26 cellular contexts compared by ENCODE assay signal in genomic region chr1:173925306-173926242, GRCh38. TPM values are rescaled to one million over a fixed set of nuclear protein-coding genes. Genes with fewer than 3 reads are reported as not detected.
DNase-seq lines count a peak whose midpoint lies in the region; ATAC-seq, FAIRE-seq and TF ChIP-seq lines count a peak whose summit lies in the region.
"Had no signal": no experiment of that assay in that cellular context is flagged by ENCODE, and none has a peak within 500 bp of the region (broad histone marks: within the 10 kb centered on the region; RNA-seq: fewer than 3 reads in every experiment).

No MANE protein-coding gene starts in this region.

- H2AFZ ChIP-seq in K562 (ENCODE audit: low read depth, low read length) = no peak overlapping the region
- H2AFZ ChIP-seq: PC-9 had no signal

- H3K9ac ChIP-seq in K562 (ENCODE audit: insufficient read depth in 1 of 2, low read depth in 2 of 2, low read length in 2 of 2) = no peak overlapping the region
- H3K9ac ChIP-seq in liver (ENCODE audit: low read depth in 1 of 2, low read length in 2 of 2) = peak overlapping the region; percentile 41 to 59

- H3K9me3 ChIP-seq in K562 (replicated peaks; ENCODE audit: control insufficient read depth, insufficient read depth, low read depth, low read length) (no peaks in the 10 kb centered on the region), liver (ENCODE audit: control insufficient read depth in 4 of 4, low read length in 3 of 4) (no peaks in the 10 kb centered on the region)

- no TSS peak for BruUV-seq in K562 (replicated peaks; lab: Mats Ljungman, UMichigan)

- no peak overlapping the region for H3K4me3 ChIP-seq in K562
- peak overlapping the region; percentile 21 to 48 (median 46) for H3K4me3 ChIP-seq in liver (ENCODE audit: low read depth in 1 of 3, low read length in 3 of 3)
- H3K4me3 ChIP-seq: PC-9 had no signal

- CTCF ChIA-PET in activated CD4-positive, alpha-beta T cell treated with anti-CD3 and anti-CD28 coated beads for 36 hours (lab: Charles Lee) = interaction anchor here (0.7 kb wide), 1 partner anchor 10 kb away, joined by 3 read pairs; no protein-coding TSS in a partner anchor
- CTCF ChIA-PET in activated CD4-positive, alpha-beta T cell treated with anti-CD3 and anti-CD28 coated beads, Interleukin-2, amount 10 ng/mL, durations not matched to agents 7 days and 5 days (lab: Charles Lee) = no interaction called here
- CTCF ChIA-PET in K562 (lab: Yijun Ruan, JAX; ENCODE audit: low intra/inter-chr PET ratio) = no interaction called here

- intact Hi-C loops in activated CD4-positive, alpha-beta T cell treated with anti-CD3 and anti-CD28 coated beads for 36 hours (cut with DNase I, micrococcal nuclease) = no loop called here
- intact Hi-C loops in K562 (cut with micrococcal nuclease) = no loop called here

- H3K4me1 ChIP-seq in K562 (replicated peaks in 1 of 2; ENCODE audit: control insufficient read depth in 2 of 2, insufficient read depth in 2 of 2, low read length in 2 of 2) = peaks cover 3% of the 10 kb centered on the region in 2 experiments; a peak in 2 of 5 replicates
- peaks cover 3 to 45% (median 30%) of the 10 kb centered on the region in 4 donors for H3K4me1 ChIP-seq in liver (ENCODE audit: control insufficient read depth in 4 of 4, insufficient read depth in 4 of 4, low read length in 3 of 4)

- H3K27ac Mint-ChIP-seq in activated CD4-positive, alpha-beta T cell treated with anti-CD3 and anti-CD28 coated beads for 36 hours = peak overlapping the region; percentile 8
- no peak overlapping the region for H3K27ac Mint-ChIP-seq in activated CD4-positive, alpha-beta T cell treated with anti-CD3 and anti-CD28 coated beads, Interleukin-2, amount 10 ng/mL, durations not matched to agents 7 days and 5 days
- H3K27ac Mint-ChIP-seq in stimulated activated effector memory CD8-positive, alpha-beta T cell treated with anti-CD3 and anti-CD28 coated beads, Interleukin-12 subunit alpha, Interleukin-12 subunit beta, amount 100 ng/mL, for 72 hours = peak overlapping the region; percentile 13

- H3K36me3 ChIP-seq in K562 (ENCODE audit: control insufficient read depth, insufficient read depth, low read length) (no peaks in the 10 kb centered on the region), liver (ENCODE audit: control insufficient read depth in 4 of 4, insufficient read depth in 3 of 4, low read depth in 1 of 4, low read length in 3 of 4) (no peaks in the 10 kb centered on the region)

- no peak for TF ChIP-seq EP300 in K562 (IDR thresholded peaks at IDR 0.05; ENCODE audit: low read length)

- H4K20me1 ChIP-seq in K562 (replicated peaks; ENCODE audit: control insufficient read depth, insufficient read depth, low read length) = no peaks in the 10 kb centered on the region

- 77% methylated on average over 8 of the region's 8 CpGs for WGBS in K562 (ENCODE audit: insufficient coverage, low coverage, missing lambda C conversion rate)
- 35% methylated on average over 8 of the region's 8 CpGs for WGBS in liver

- no peaks in the 10 kb centered on the region for H3K36me3 Mint-ChIP-seq in activated CD4-positive, alpha-beta T cell treated with anti-CD3 and anti-CD28 coated beads for 36 hours (ENCODE audit: low read depth)
- H3K36me3 Mint-ChIP-seq in activated CD4-positive, alpha-beta T cell treated with anti-CD3 and anti-CD28 coated beads, Interleukin-2, amount 10 ng/mL, durations not matched to agents 7 days and 5 days (ENCODE audit: low read depth) = peaks cover 3% of the 10 kb centered on the region
- no peaks in the 10 kb centered on the region for H3K36me3 Mint-ChIP-seq in stimulated activated effector memory CD8-positive, alpha-beta T cell treated with anti-CD3 and anti-CD28 coated beads, Interleukin-12 subunit alpha, Interleukin-12 subunit beta, amount 100 ng/mL, for 72 hours

- no peaks in the 10 kb centered on the region for H3K9me3 Mint-ChIP-seq in activated CD4-positive, alpha-beta T cell treated with anti-CD3 and anti-CD28 coated beads for 36 hours (ENCODE audit: low read depth)
- H3K9me3 Mint-ChIP-seq in activated CD4-positive, alpha-beta T cell treated with anti-CD3 and anti-CD28 coated beads, Interleukin-2, amount 10 ng/mL, durations not matched to agents 7 days and 5 days = no peaks in the 10 kb centered on the region
- no peaks in the 10 kb centered on the region for H3K9me3 Mint-ChIP-seq in stimulated activated effector memory CD8-positive, alpha-beta T cell treated with anti-CD3 and anti-CD28 coated beads, Interleukin-12 subunit alpha, Interleukin-12 subunit beta, amount 100 ng/mL, for 72 hours
- H3K9me3 Mint-ChIP-seq: CD4-positive, alpha-beta memory T cell; IgD-negative memory B cell had no signal

- POLR2A ChIA-PET in activated CD4-positive, alpha-beta T cell treated with anti-CD3 and anti-CD28 coated beads for 36 hours (lab: Charles Lee) = no interaction called here
- POLR2A ChIA-PET in activated CD4-positive, alpha-beta T cell treated with anti-CD3 and anti-CD28 coated beads, Interleukin-2, amount 10 ng/mL, durations not matched to agents 7 days and 5 days (lab: Charles Lee) = no interaction called here
- POLR2A ChIA-PET in K562 (lab: Yijun Ruan, JAX) = interaction anchor here (0.8 to 1.6 kb wide), 4 partner anchors 10 to 58 kb away, joined by 3 to 6 read pairs (median 4); partner anchors contain the start of genes GAS5 and ZBTB37

- H3K4me3 Mint-ChIP-seq in activated CD4-positive, alpha-beta T cell treated with anti-CD3 and anti-CD28 coated beads for 36 hours = no peak overlapping the region
- no peak overlapping the region for H3K4me3 Mint-ChIP-seq in activated CD4-positive, alpha-beta T cell treated with anti-CD3 and anti-CD28 coated beads, Interleukin-2, amount 10 ng/mL, durations not matched to agents 7 days and 5 days
- H3K4me3 Mint-ChIP-seq in stimulated activated effector memory CD8-positive, alpha-beta T cell treated with anti-CD3 and anti-CD28 coated beads, Interleukin-12 subunit alpha, Interleukin-12 subunit beta, amount 100 ng/mL, for 72 hours = no peak overlapping the region
- H3K4me3 Mint-ChIP-seq: CD4-positive, alpha-beta memory T cell; IgD-negative memory B cell had no signal

- no peak for FAIRE-seq in K562 (lab: Jason Lieb, UNC)
- FAIRE-seq: GM19239, HTR-8/SVneo had no signal

- no peaks in the 10 kb centered on the region for H3K9me1 ChIP-seq in K562 (ENCODE audit: control insufficient read depth, insufficient read depth, low read length)

- no peaks in the 10 kb centered on the region for H3K4me1 Mint-ChIP-seq in activated CD4-positive, alpha-beta T cell treated with anti-CD3 and anti-CD28 coated beads for 36 hours
- no peaks in the 10 kb centered on the region for H3K4me1 Mint-ChIP-seq in activated CD4-positive, alpha-beta T cell treated with anti-CD3 and anti-CD28 coated beads, Interleukin-2, amount 10 ng/mL, durations not matched to agents 7 days and 5 days
- no peaks in the 10 kb centered on the region for H3K4me1 Mint-ChIP-seq in stimulated activated effector memory CD8-positive, alpha-beta T cell treated with anti-CD3 and anti-CD28 coated beads, Interleukin-12 subunit alpha, Interleukin-12 subunit beta, amount 100 ng/mL, for 72 hours
- H3K4me1 Mint-ChIP-seq: IgD-negative memory B cell had no signal

- in situ Hi-C loops in K562 (cut with MboI) = no loop called here

- ATAC-seq in activated CD4-positive, alpha-beta T cell treated with anti-CD3 and anti-CD28 coated beads for 36 hours = no peak
- ATAC-seq in K562 (no peak), HG03469 (IDR thresholded peaks at IDR 0.05; ENCODE audit: unreplicated experiment) (no peak)
- ATAC-seq in stimulated activated effector memory CD8-positive, alpha-beta T cell treated with anti-CD3 and anti-CD28 coated beads, Interleukin-12 subunit alpha, Interleukin-12 subunit beta, amount 100 ng/mL, for 72 hours = no peak

- TF ChIP-seq RAD21 in K562 (CRISPR knock-in tag; conservative IDR thresholded peaks at IDR 0.05 in 1 of 2, IDR thresholded peaks at IDR 0.05 in 1 of 2) (no peak), liver (IDR thresholded peaks at IDR 0.05) (peak in 1 of 2 donors; percentile 25)

- no peak for TF ChIP-seq POLR2A in K562 (conservative IDR thresholded peaks at IDR 0.05)

- peaks cover 0 to 5% of the 10 kb centered on the region in 2 experiments; a peak in 1 of 5 replicates for H3K27me3 ChIP-seq in K562 (ENCODE audit: control insufficient read depth in 2 of 2, insufficient read depth in 2 of 2, low read length in 2 of 2)
- no peaks in the 10 kb centered on the region for H3K27me3 ChIP-seq in liver (ENCODE audit: control insufficient read depth in 4 of 4, insufficient read depth in 4 of 4, low read length in 3 of 4)

- DNase-seq in activated CD4-positive, alpha-beta T cell treated with anti-CD3 and anti-CD28 coated beads for 36 hours = no peak
- no peak for DNase-seq in activated CD4-positive, alpha-beta T cell treated with anti-CD3 and anti-CD28 coated beads, Interleukin-2, amount 10 ng/mL, durations not matched to agents 7 days and 5 days
- DNase-seq in K562 (ENCODE audit: extremely low read depth in 1 of 4, low spot score in 3 of 4) = no peak
- DNase-seq in stimulated activated effector memory CD8-positive, alpha-beta T cell treated with anti-CD3 and anti-CD28 coated beads, Interleukin-12 subunit alpha, Interleukin-12 subunit beta, amount 100 ng/mL, for 72 hours (ENCODE audit: low spot score in 2 of 2) = no peak
- DNase-seq in NCI-H2107 treated with DMSO at 0.1 percent for 48 hours (lab: John Stamatoyannopoulos, UW; ENCODE audit: unreplicated experiment) = no peak
- no peak for DNase-seq in KG1 (lab: John Stamatoyannopoulos, UW)
- DNase-seq: 8988T; Calu3; CD4-positive, alpha-beta memory T cell; GF-D8; NCI-H1105 treated with DMSO at 0.1 percent for 48 hours; NCI-H1694; NCI-H2081 treated with DMSO at 0.1 percent for 48 hours; NCI-H2227 treated with DMSO at 0.1 percent for 48 hours; NCI-H524; NCI-H82; PC-9; SIG-M5 had no signal

- H3K27me3 Mint-ChIP-seq in activated CD4-positive, alpha-beta T cell treated with anti-CD3 and anti-CD28 coated beads for 36 hours = no peaks in the 10 kb centered on the region
- no peaks in the 10 kb centered on the region for H3K27me3 Mint-ChIP-seq in activated CD4-positive, alpha-beta T cell treated with anti-CD3 and anti-CD28 coated beads, Interleukin-2, amount 10 ng/mL, durations not matched to agents 7 days and 5 days
- H3K27me3 Mint-ChIP-seq: CD4-positive, alpha-beta memory T cell; IgD-negative memory B cell had no signal

- no peak for TF ChIP-seq CTCF in K562 (IDR thresholded peaks at IDR 0.05 in 2 of 3, conservative IDR thresholded peaks at IDR 0.05 in 1 of 3; ENCODE audit: insufficient read depth in 2 of 3, low read depth in 1 of 3, low read length in 3 of 3)
- TF ChIP-seq CTCF in liver (IDR thresholded peaks at IDR 0.05; ENCODE audit: low read depth, low read length, missing input control) = no peak

- no peak overlapping the region for H3K4me2 ChIP-seq in K562 (ENCODE audit: insufficient read depth, low read length)
- H3K4me2 ChIP-seq: PC-9 had no signal

- H3K27ac ChIP-seq in K562 (ENCODE audit: extremely low read depth, low read depth, low read length) = no peak overlapping the region
- peak overlapping the region; percentile 72 to 89 for H3K27ac ChIP-seq in liver (ENCODE audit: low read depth in 1 of 2, low read length in 2 of 2)
- H3K27ac ChIP-seq: PC-9, RWPE1 had no signal

- no peaks in the 10 kb centered on the region for H3K79me2 ChIP-seq in K562 (ENCODE audit: control insufficient read depth, insufficient read depth, low read length)

RNA-seq across cellular contexts. Expression of gene SERPINC1, which starts 8.4 kb away (rescaled TPM):
- under 1 TPM in 1 of 2 experiments, not detected in 1; 0.25 TPM for total RNA-seq in activated CD4-positive, alpha-beta T cell treated with anti-CD3 and anti-CD28 coated beads for 36 hours
- total RNA-seq in activated CD4-positive, alpha-beta T cell treated with anti-CD3 and anti-CD28 coated beads, Interleukin-2, amount 10 ng/mL, durations not matched to agents 7 days and 5 days = under 1 TPM; 0.17 TPM
- total RNA-seq in K562 (2011; cell fraction: chromatin; rRNA removed; ENCODE audit: low replicate concordance) = 0.30 TPM in 1 of 2 replicates, not detected in the other
- 0.33 and 0.39 TPM in 2 replicates for total RNA-seq in K562 (2011; cell fraction: nucleolus; rRNA removed)
- total RNA-seq in K562 (2011; cell fraction: nucleoplasm; rRNA removed) = 0.59 TPM in 1 of 2 replicates, not detected in the other
- 0.20 and 0.50 TPM in 2 replicates for total RNA-seq in K562 (2014; rRNA removed)
- total RNA-seq in K562 (2014; rRNA removed; fragmentation: Illumina TruSeq; extraction: Trizol) = 0.25 and 0.38 TPM in 2 replicates
- 1.2 and 1.6 TPM in 2 replicates for total RNA-seq in K562 (2015; rRNA removed; fragmentation: Illumina TruSeq; extraction: Trizol)
- 0.62 and 1.1 TPM in 2 replicates for total RNA-seq in K562 (2021)
- polyA plus RNA-seq in K562 (2011; rRNA removed) = 0.07 and 0.45 TPM in 2 replicates
- polyA plus RNA-seq in K562 (2011; cell fraction: cytosol; rRNA removed) = 0.10 TPM in 1 of 2 replicates, not detected in the other
- polyA plus RNA-seq in K562 (2011; cell fraction: nucleus; rRNA removed) = 0.21 and 0.49 TPM in 2 replicates
- polyA plus RNA-seq in K562 (2012) = 0.35 and 27.1 TPM in 2 replicates
- 0.58 and 0.77 TPM in 2 replicates for polyA plus RNA-seq in K562 (2014; fragmentation: Illumina TruSeq; extraction: Trizol)
- under 1 TPM; 0.35 to 0.67 TPM for polyA plus RNA-seq in K562 (2014; fragmentation: Nextera tagmentation; extraction: Ambion mirVana)
- 0.50 TPM in 1 of 2 replicates, not detected in the other for polyA plus RNA-seq in K562 (2014; rRNA removed)
- 0.11 and 0.33 TPM in 2 replicates for polyA minus RNA-seq in K562 (2011; rRNA and poly(A)+ RNA removed)
- not detected in 2 replicates for polyA minus RNA-seq in K562 (2011; cell fraction: cytosol; rRNA and poly(A)+ RNA removed)
- polyA minus RNA-seq in K562 (2011; cell fraction: nucleus; rRNA and poly(A)+ RNA removed) = 0.33 TPM in 1 of 2 replicates, not detected in the other
- 1,000 to 10,000 TPM in 1 of 2 donors, 100 to 1,000 TPM in 1; 742 to 2,309 TPM for total RNA-seq in liver
- polyA plus RNA-seq in liver = 1,000 to 10,000 TPM; 2,515 to 2,589 TPM
- total RNA-seq: CD4-positive, alpha-beta memory T cell; H4; LHCN-M2 had no signal
- polyA plus RNA-seq: CD4-positive, alpha-beta memory T cell; IgD-negative memory B cell had no signal

RNA-seq across cellular contexts. Expression of gene ZBTB37, which starts 57.4 kb away (rescaled TPM):
- 1 to 10 TPM; 7.7 to 7.9 TPM for total RNA-seq in activated CD4-positive, alpha-beta T cell treated with anti-CD3 and anti-CD28 coated beads for 36 hours
- 10 to 100 TPM; 10.2 to 10.9 TPM for total RNA-seq in activated CD4-positive, alpha-beta T cell treated with anti-CD3 and anti-CD28 coated beads, Interleukin-2, amount 10 ng/mL, durations not matched to agents 7 days and 5 days
- 16.8 and 28.1 TPM in 2 replicates for total RNA-seq in K562 (2011; cell fraction: chromatin; rRNA removed; ENCODE audit: low replicate concordance)
- 4.8 and 7.9 TPM in 2 replicates for total RNA-seq in K562 (2011; cell fraction: nucleolus; rRNA removed)
- total RNA-seq in K562 (2011; cell fraction: nucleoplasm; rRNA removed) = 16.1 and 25.3 TPM in 2 replicates
- total RNA-seq in K562 (2014; rRNA removed) (5.3 and 5.4 TPM in 2 replicates), K562 (2014; rRNA removed; fragmentation: Illumina TruSeq; extraction: Trizol) (13.9 and 15.2 TPM in 2 replicates), K562 (2015; rRNA removed; fragmentation: Illumina TruSeq; extraction: Trizol) (10.9 and 11.6 TPM in 2 replicates), K562 (2021) (10.2 and 10.5 TPM in 2 replicates), liver (1 to 10 TPM; 5.7 to 6.1 TPM)
- polyA plus RNA-seq in K562 (2011; rRNA removed) (6.7 and 8.2 TPM in 2 replicates), K562 (2014; fragmentation: Illumina TruSeq; extraction: Trizol) (4.3 and 5.1 TPM in 2 replicates), K562 (2014; fragmentation: Nextera tagmentation; extraction: Ambion mirVana) (1 to 10 TPM; 1.3 TPM), K562 (2014; rRNA removed) (3.7 and 3.8 TPM in 2 replicates), liver (under 1 TPM; 0.67 to 0.84 TPM)
- polyA plus RNA-seq in K562 (2011; cell fraction: cytosol; rRNA removed) = 2.1 and 4.0 TPM in 2 replicates
- 9.4 and 12.8 TPM in 2 replicates for polyA plus RNA-seq in K562 (2011; cell fraction: nucleus; rRNA removed)
- polyA plus RNA-seq in K562 (2012) = 2.3 and 3.8 TPM in 2 replicates
- 22.3 and 30.3 TPM in 2 replicates for polyA minus RNA-seq in K562 (2011; rRNA and poly(A)+ RNA removed)
- polyA minus RNA-seq in K562 (2011; cell fraction: cytosol; rRNA and poly(A)+ RNA removed) = 6.2 TPM in 2 replicates
- 9.8 and 22.7 TPM in 2 replicates for polyA minus RNA-seq in K562 (2011; cell fraction: nucleus; rRNA and poly(A)+ RNA removed)

RNA-seq across cellular contexts. Expression of gene GAS5, which starts 57.8 kb away (rescaled TPM):
- 1,000 to 10,000 TPM in 1 of 2 experiments, 100 to 1,000 TPM in 1; 878 to 1,203 TPM for total RNA-seq in activated CD4-positive, alpha-beta T cell treated with anti-CD3 and anti-CD28 coated beads for 36 hours
- total RNA-seq in activated CD4-positive, alpha-beta T cell treated with anti-CD3 and anti-CD28 coated beads, Interleukin-2, amount 10 ng/mL, durations not matched to agents 7 days and 5 days = 100 to 1,000 TPM; 328 to 370 TPM
- total RNA-seq in K562 (2011; cell fraction: chromatin; rRNA removed; ENCODE audit: low replicate concordance) = 3,291 and 4,051 TPM in 2 replicates
- 2,385 and 2,511 TPM in 2 replicates for total RNA-seq in K562 (2011; cell fraction: nucleolus; rRNA removed)
- 3,147 and 3,351 TPM in 2 replicates for total RNA-seq in K562 (2011; cell fraction: nucleoplasm; rRNA removed)
- 547 and 565 TPM in 2 replicates for total RNA-seq in K562 (2014; rRNA removed)
- total RNA-seq in K562 (2014; rRNA removed; fragmentation: Illumina TruSeq; extraction: Trizol) = 1,258 and 1,263 TPM in 2 replicates
- 875 and 924 TPM in 2 replicates for total RNA-seq in K562 (2015; rRNA removed; fragmentation: Illumina TruSeq; extraction: Trizol)
- 775 and 809 TPM in 2 replicates for total RNA-seq in K562 (2021)
- 1,860 and 2,716 TPM in 2 replicates for polyA plus RNA-seq in K562 (2011; rRNA removed)
- polyA plus RNA-seq in K562 (2011; cell fraction: cytosol; rRNA removed) = 538 and 2,020 TPM in 2 replicates
- 1,867 and 3,313 TPM in 2 replicates for polyA plus RNA-seq in K562 (2011; cell fraction: nucleus; rRNA removed)
- polyA plus RNA-seq in K562 (2012) = 995 and 1,637 TPM in 2 replicates
- 986 and 1,046 TPM in 2 replicates for polyA plus RNA-seq in K562 (2014; fragmentation: Illumina TruSeq; extraction: Trizol)
- 1,000 to 10,000 TPM in 1 of 2 experiments, 100 to 1,000 TPM in 1; 891 to 1,006 TPM for polyA plus RNA-seq in K562 (2014; fragmentation: Nextera tagmentation; extraction: Ambion mirVana)
- polyA plus RNA-seq in K562 (2014; rRNA removed) = 1,150 and 1,154 TPM in 2 replicates
- 1,267 and 1,500 TPM in 2 replicates for polyA minus RNA-seq in K562 (2011; rRNA and poly(A)+ RNA removed)
- polyA minus RNA-seq in K562 (2011; cell fraction: cytosol; rRNA and poly(A)+ RNA removed) = 631 and 789 TPM in 2 replicates
- polyA minus RNA-seq in K562 (2011; cell fraction: nucleus; rRNA and poly(A)+ RNA removed) = 1,499 and 2,416 TPM in 2 replicates
- total RNA-seq in liver = 10 to 100 TPM; 60.2 to 84.8 TPM
- 10 to 100 TPM; 28.6 to 56.8 TPM for polyA plus RNA-seq in liver

Comparison
In these comparisons a context has a peak if more than half of its experiments do, and no peak if none do; other contexts are left out.
1. H3K9ac ChIP-seq: peak in liver (2 of 2); none in K562 (0 of 2).
2. RNA of gene SERPINC1, which starts 8.4 kb away (total RNA-seq): 742 to 2,309 TPM in liver; 0.20 to 1.6 TPM in K562, 0.25 TPM in activated CD4-positive, alpha-beta T cell treated with anti-CD3 and anti-CD28 coated beads for 36 hours and 0.17 TPM in activated CD4-positive, alpha-beta T cell treated with anti-CD3 and anti-CD28 coated beads, Interleukin-2, amount 10 ng/mL, durations not matched to agents 7 days and 5 days; every median in the first group is over 100 times any median in the second.